ENCODE assay signal across 33 cellular contexts in genomic region chr3:40298075-40298474, GRCh38.
"Had no signal": no experiment of that assay in that cellular context is flagged by ENCODE, and none has a peak within 500 bp of the region (broad histone marks: within the 10 kb centered on the region; RNA-seq: fewer than 3 reads in every experiment).

No MANE protein-coding gene starts in this region.

- H3K27me3 ChIP-seq: adrenal gland, ascending aorta, body of pancreas, brain microvascular endothelial cell, breast epithelium, cardiac muscle cell had no signal

- DNase-seq: activated effector memory CD4-positive, alpha-beta T cell treated with anti-CD3 and anti-CD28 coated beads, Interleukin-2, amount 50 U/mL, for 16 hours; activated effector memory CD4-positive, alpha-beta T cell treated with Interleukin-2 at 50 U/mL for 16 hours; activated gamma-delta T cell; activated gamma-delta T cell treated with Interleukin-2 at 50 U/mL for 16 hours; activated naive CD4-positive, alpha-beta T cell; activated naive CD4-positive, alpha-beta T cell treated with anti-CD3 and anti-CD28 coated beads for 36 hours; activated naive CD4-positive, alpha-beta T cell treated with anti-CD3 and anti-CD28 coated beads, Interleukin-2, amount 10 ng/mL, durations not matched to agents 7 days and 5 days; activated naive CD4-positive, alpha-beta T cell treated with anti-CD3 and anti-CD28 coated beads, Interleukin-2, amount 50 U/mL, for 16 hours; activated naive CD4-positive, alpha-beta T cell treated with Interleukin-2 at 50 U/mL for 16 hours; activated naive CD8-positive, alpha-beta T cell treated with anti-CD3 and anti-CD28 coated beads for 36 hours; activated naive CD8-positive, alpha-beta T cell treated with anti-CD3 and anti-CD28 coated beads, Interleukin-2, amount 10 ng/mL, durations not matched to agents 7 days and 5 days; activated naive CD8-positive, alpha-beta T cell treated with anti-CD3 and anti-CD28 coated beads, Interleukin-2, amount 50 U/mL, for 24 hours; activated T-cell treated with anti-CD3 and anti-CD28 coated beads, Interleukin-2, amount 50 U/mL, for 1 hour; activated T-cell treated with anti-CD3 and anti-CD28 coated beads, Interleukin-2, amount 50 U/mL, for 24 hours; activated T-cell treated with anti-CD3 and anti-CD28 coated beads, Interleukin-2, amount 50 U/mL, for 4 hours; activated T-cell treated with anti-CD3 and anti-CD28 coated beads, Interleukin-2, amount 50 U/mL, for 48 hours; activated T-cell treated with anti-CD3 and anti-CD28 coated beads, Interleukin-2, amount 50 U/mL, for 72 hours; adrenal gland; amniotic stem cell; amygdala; anterior cingulate cortex; aorta; body of pancreas; brain microvascular endothelial cell; caudate nucleus; central memory CD4-positive, alpha-beta T cell; cerebellar nuclear complex had no signal

- H3K4me3 ChIP-seq: adrenal gland, ascending aorta, body of pancreas, breast epithelium, cardiac muscle cell had no signal

- H3K36me3 ChIP-seq: adrenal gland, ascending aorta, brain microvascular endothelial cell, breast epithelium, cardiac muscle cell had no signal

- FAIRE-seq: bronchial epithelial cell had no signal

- H3K9me3 ChIP-seq: adrenal gland, ascending aorta, breast epithelium had no signal

- ATAC-seq: activated naive CD4-positive, alpha-beta T cell treated with anti-CD3 and anti-CD28 coated beads, Interleukin-2, amount 50 U/mL, for 72 hours; activated naive CD8-positive, alpha-beta T cell treated with anti-CD3 and anti-CD28 coated beads, Interleukin-2, amount 50 U/mL, for 24 hours; activated T-cell treated with anti-CD3 and anti-CD28 coated beads, Interleukin-2, amount 50 U/mL, for 4 hours; activated T-cell treated with anti-CD3 and anti-CD28 coated beads, Interleukin-2, amount 50 U/mL, for 72 hours; activated T-helper 17 cell treated with anti-CD3 and anti-CD28 coated beads, Interleukin-2, amount 50 U/mL, for 72 hours; body of pancreas had no signal

- H3K4me1 ChIP-seq: body of pancreas, breast epithelium had no signal

- H3K27ac ChIP-seq: adrenal gland, ascending aorta, body of pancreas, brain microvascular endothelial cell, breast epithelium, cardiac muscle cell had no signal
